In genomic region chr1:180533571-180533987, GRCh38 we compare ENCODE assay signal across 8 cellular contexts. TPM values are rescaled to one million over a fixed set of nuclear protein-coding genes. Genes with fewer than 3 reads are reported as not detected.
A peak's percentile ranks its signal among the peaks of the same experiment; 100 is the strongest.
DNase-seq lines count a peak whose midpoint lies in the region; ATAC-seq and TF ChIP-seq lines count a peak whose summit lies in the region.

No MANE protein-coding gene starts in this region.

- H3K27ac Mint-ChIP-seq in activated T-cell treated with anti-CD3 and anti-CD28 coated beads, Interleukin-2, amount 50 U/mL, for 24 hours = no peak overlapping the region

- no peaks in the 10 kb centered on the region for H3K36me3 Mint-ChIP-seq in activated T-cell treated with anti-CD3 and anti-CD28 coated beads, Interleukin-2, amount 50 U/mL, for 24 hours (ENCODE audit: low read depth)

- POLR2A ChIA-PET in A673 (lab: Charles Lee; ENCODE audit: low non-redundant PET) = no interaction called here
- POLR2A ChIA-PET in PC-9 (lab: Charles Lee; ENCODE audit: unreplicated experiment) = no interaction called here

- BruUV-seq in A673 (replicated peaks; lab: Mats Ljungman, UMichigan) (no TSS peak), PC-9 (replicated peaks; lab: Mats Ljungman, UMichigan) (no TSS peak)

- H3K27ac ChIP-seq in A673 (ENCODE audit: low read depth, low read length, poor library complexity, severe bottlenecking) (no peak overlapping the region), PC-9 (no peak overlapping the region), neutrophil (no peak overlapping the region), thyroid gland (peak overlapping the region in 1 of 3 donors; percentile 33)

- 12 to 14% methylated on average over 6 of the region's 6 CpGs for WGBS in thyroid gland, 2 donors

- H3K4me1 ChIP-seq in A673 (ENCODE audit: insufficient read depth, low read length, poor library complexity, severe bottlenecking) (no peaks in the 10 kb centered on the region), PC-9 (replicated peaks; ENCODE audit: insufficient read depth) (peaks cover 9% of the 10 kb centered on the region; the same call in 1 of the 2 replicates), neutrophil (ENCODE audit: control insufficient read depth in 1 of 2, insufficient read depth in 1 of 2, low read depth in 1 of 2, low read length in 1 of 2) (no peaks in the 10 kb centered on the region), thyroid gland (peaks cover 4 to 14% of the 10 kb centered on the region in 2 donors)

- H3K27me3 Mint-ChIP-seq in activated T-cell treated with anti-CD3 and anti-CD28 coated beads, Interleukin-2, amount 50 U/mL, for 24 hours = peaks cover 5% of the 10 kb centered on the region

- CTCF ChIA-PET in A673 (lab: Charles Lee) = interaction anchor here (0.7 kb wide), 1 partner anchor 55 kb away, joined by 4 read pairs; no protein-coding TSS in a partner anchor
- CTCF ChIA-PET in PC-9 (lab: Charles Lee) = no interaction called here

- no peaks in the 10 kb centered on the region for H3K4me1 Mint-ChIP-seq in activated T-cell treated with anti-CD3 and anti-CD28 coated beads, Interleukin-2, amount 50 U/mL, for 24 hours (ENCODE audit: low read depth)

- peak; percentile 91 for TF ChIP-seq CTCF in A673 (conservative IDR thresholded peaks at IDR 0.05; ENCODE audit: low read depth, low read length)
- TF ChIP-seq CTCF in PC-9 (conservative IDR thresholded peaks at IDR 0.05) = peak; percentile 75
- peak; percentile 89 for TF ChIP-seq CTCF in fibroblast of mammary gland (conservative IDR thresholded peaks at IDR 0.05; ENCODE audit: control insufficient read depth, insufficient read depth, low read depth, low read length)
- TF ChIP-seq CTCF in neutrophil (IDR thresholded peaks at IDR 0.05) = peak; percentile 40
- peak; percentile 46 to 95 (median 84) for TF ChIP-seq CTCF in thyroid gland (IDR thresholded peaks at IDR 0.05)

- H3K36me3 ChIP-seq in A673 (ENCODE audit: insufficient read depth, low read length, poor library complexity, severe bottlenecking) (no peaks in the 10 kb centered on the region), PC-9 (ENCODE audit: low read depth) (no peaks in the 10 kb centered on the region), neutrophil (no peaks in the 10 kb centered on the region), thyroid gland (no peaks in the 10 kb centered on the region)

- no peak overlapping the region for H3K4me2 ChIP-seq in PC-9

- H3K27me3 ChIP-seq in A673 (replicated peaks; ENCODE audit: insufficient read depth, low read depth, low read length, poor library complexity) (no peaks in the 10 kb centered on the region), PC-9 (ENCODE audit: insufficient read depth, low read depth) (no peaks in the 10 kb centered on the region), neutrophil (peaks cover 3% of the 10 kb centered on the region), thyroid gland (no peaks in the 10 kb centered on the region)

- intact Hi-C loops in A673 (cut with micrococcal nuclease; ENCODE audit: unreplicated experiment) = loop anchor here (5.0 kb wide), 2 partner anchors 329 to 609 kb away; no protein-coding TSS in a partner anchor
- intact Hi-C loops in PC-9 (cut with micrococcal nuclease; ENCODE audit: unreplicated experiment) = loop anchor here (5.0 kb wide), 3 partner anchors 99 to 329 kb away; partner anchors contain the start of gene XPR1
- intact Hi-C loops in thyroid gland (cut with DNase I) = loop anchor here (5.0 kb wide), 1 partner anchor 329 kb away; no protein-coding TSS in a partner anchor

- H2AFZ ChIP-seq in PC-9 = no peak overlapping the region

- H3K9me3 Mint-ChIP-seq in activated T-cell treated with anti-CD3 and anti-CD28 coated beads, Interleukin-2, amount 50 U/mL, for 24 hours = no peaks in the 10 kb centered on the region

- H4K20me1 ChIP-seq in PC-9 (ENCODE audit: insufficient read depth) = no peaks in the 10 kb centered on the region

- ATAC-seq in GM18517 (IDR thresholded peaks at IDR 0.05; ENCODE audit: unreplicated experiment) = peak; percentile 59

- DNase-seq in A673 (ENCODE audit: low spot score) (peak; percentile 71), Kasumi-1 (lab: John Stamatoyannopoulos, UW) (peak; percentile 62 to 75), PC-9 (peak in 1 of 2 experiments; percentile 51), fibroblast of mammary gland (ENCODE audit: low read depth) (peak; percentile 62), thyroid gland (peak; percentile 76 to 86)
- peak; percentile 75 for DNase-seq in activated T-cell treated with anti-CD3 and anti-CD28 coated beads, Interleukin-2, amount 50 U/mL, for 24 hours

- H3K9me3 ChIP-seq in A673 (ENCODE audit: low read depth, low read length, poor library complexity, severe bottlenecking) = no peaks in the 10 kb centered on the region
- H3K9me3 ChIP-seq in PC-9 (ENCODE audit: insufficient read depth, low read depth) = peaks cover 4% of the 10 kb centered on the region; the same call in 1 of the 2 replicates
- no peaks in the 10 kb centered on the region for H3K9me3 ChIP-seq in neutrophil
- no peaks in the 10 kb centered on the region for H3K9me3 ChIP-seq in thyroid gland

- no peak for TF ChIP-seq POLR2A in thyroid gland (IDR thresholded peaks at IDR 0.05)

- no peak overlapping the region for H3K4me3 ChIP-seq in A673 (ENCODE audit: low read depth, low read length, poor library complexity, severe bottlenecking)
- H3K4me3 ChIP-seq in PC-9 = no peak overlapping the region
- no peak overlapping the region for H3K4me3 ChIP-seq in fibroblast of mammary gland (ENCODE audit: control insufficient read depth, low read depth, low read length)
- H3K4me3 ChIP-seq in neutrophil (ENCODE audit: low read depth in 1 of 2, low read length in 1 of 2) = no peak overlapping the region
- no peak overlapping the region for H3K4me3 ChIP-seq in thyroid gland (replicated peaks in 1 of 3)

- no peaks in the 10 kb centered on the region for H3K79me2 ChIP-seq in PC-9 (ENCODE audit: low read depth)

- H3F3A ChIP-seq in PC-9 (ENCODE audit: insufficient read depth, low read depth) = no peaks in the 10 kb centered on the region

- no peak overlapping the region for H3K4me3 Mint-ChIP-seq in activated T-cell treated with anti-CD3 and anti-CD28 coated beads, Interleukin-2, amount 50 U/mL, for 24 hours

- H3K9me2 ChIP-seq in PC-9 (ENCODE audit: insufficient read depth) = no peaks in the 10 kb centered on the region

RNA-seq across cellular contexts. Expression of gene OVAAL, which starts 25.2 kb away (rescaled TPM):
- total RNA-seq in A673 (2021) = not detected in 2 replicates
- total RNA-seq in PC-9 (2021) = not detected in 2 replicates
- total RNA-seq in thyroid gland = not detected

RNA-seq across cellular contexts. Expression of gene ACBD6, which starts 31.2 kb away (rescaled TPM):
- total RNA-seq in A673 (2021) (63.7 and 66.8 TPM in 2 replicates), PC-9 (2021) (52.2 and 61.0 TPM in 2 replicates), thyroid gland (10 to 100 TPM; 52.6 to 66.5 (median 57.2) TPM)

Comparison
In these comparisons a context has a peak if more than half of its experiments do, and no peak if none do; other contexts are left out.
1. CTCF ChIP-seq: peak in every context shown above with its lines; median percentile 91 in A673; 89 in fibroblast of mammary gland; 84 in thyroid gland; 75 in PC-9; 40 in neutrophil.